Comparison of ENCODE assay signal across 8 cellular contexts in the genomic region with DNA sequence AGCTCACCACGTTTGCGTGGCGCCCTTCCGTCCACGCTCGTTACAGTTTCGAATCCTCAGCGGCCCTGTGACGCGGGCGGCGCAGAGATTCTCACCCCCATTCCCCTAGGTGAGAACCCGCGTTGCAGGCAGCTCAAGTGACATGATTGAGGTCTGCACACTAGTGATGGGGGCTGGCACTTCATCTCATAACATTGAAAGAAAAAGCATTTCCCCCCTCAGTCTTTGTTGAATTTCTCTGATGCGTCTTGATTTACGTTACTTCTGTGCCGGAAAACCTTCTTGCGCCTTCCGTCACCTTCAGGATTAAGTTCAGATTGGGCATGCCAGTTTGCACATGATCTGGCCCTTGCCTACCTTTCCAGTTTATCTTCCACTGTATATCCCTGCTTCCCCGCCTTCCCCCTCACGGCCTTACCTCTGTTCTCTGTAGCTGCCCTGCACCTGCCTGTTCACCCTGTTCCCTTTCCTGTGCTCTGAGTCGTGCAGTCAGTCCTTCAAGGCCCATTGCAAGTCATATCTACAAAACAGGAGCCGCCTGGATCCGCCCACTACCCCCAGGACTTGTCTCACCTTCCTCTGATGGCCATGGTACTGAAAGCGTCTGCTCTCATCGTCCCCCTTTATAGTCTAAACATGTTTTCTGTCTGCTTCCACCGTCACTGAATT. TPM values are rescaled to one million over a fixed set of nuclear protein-coding genes. Genes with fewer than 3 reads are reported as not detected.
DNase-seq lines count a peak whose midpoint lies in the region; ATAC-seq and TF ChIP-seq lines count a peak whose summit lies in the region.

No MANE protein-coding gene starts in this region.

- peak overlapping the region; percentile 1 to 79 for H3K14ac ChIP-seq in mesenchymal stem cell (ENCODE audit: low read length in 2 of 2)

- H4K91ac ChIP-seq in mesenchymal stem cell (ENCODE audit: low read length), result no peak overlapping the region

- POLR2A ChIA-PET in A673 (lab: Charles Lee; ENCODE audit: low non-redundant PET), result no interaction called here

- peaks cover 9% of the 10 kb centered on the region for H3K79me1 ChIP-seq in mesenchymal stem cell (replicated peaks; ENCODE audit: low read length, poor library complexity, severe bottlenecking)

- TF ChIP-seq CTCF in A673 (conservative IDR thresholded peaks at IDR 0.05; ENCODE audit: low read depth, low read length) (no peak), choroid plexus epithelial cell (conservative IDR thresholded peaks at IDR 0.05; ENCODE audit: low read depth, low read length) (no peak)

- H4K8ac ChIP-seq in mesenchymal stem cell (ENCODE audit: low read length), result peak overlapping the region; percentile 5

- DNase-seq in A673 (ENCODE audit: low spot score) (peak; percentile 35), MG63 (peak; percentile 19), choroid plexus epithelial cell (ENCODE audit: low read depth) (no peak), mesenchymal stem cell (peak; percentile 71), NCI-H226 (no peak)
- peak; percentile 9 to 30 for DNase-seq in stimulated activated CD8-positive, alpha-beta memory T cell treated with anti-CD3 and anti-CD28 coated beads, Interleukin-4, amount 100 ng/mL, for 4 hours (ENCODE audit: low read depth in 2 of 2, low spot score in 1 of 2)

- H3K27ac ChIP-seq in A673 (ENCODE audit: low read depth, low read length, poor library complexity, severe bottlenecking) (peak overlapping the region; percentile 94), mesenchymal stem cell (ENCODE audit: low read length, poor library complexity, severe bottlenecking) (peak overlapping the region; percentile 9)

- CTCF ChIA-PET in A673 (lab: Charles Lee), result no interaction called here

- H2BK15ac ChIP-seq in mesenchymal stem cell (ENCODE audit: low read depth, poor library complexity, severe bottlenecking), result peak overlapping the region; percentile 0

- peak overlapping the region in 1 of 2 experiments; percentile 58 for H2BK12ac ChIP-seq in mesenchymal stem cell (ENCODE audit: low read length in 2 of 2)

- no peaks in the 10 kb centered on the region for H3K27me3 ChIP-seq in A673 (replicated peaks; ENCODE audit: insufficient read depth, low read depth, low read length, poor library complexity)
- H3K27me3 ChIP-seq in MG63, result no peaks in the 10 kb centered on the region
- no peaks in the 10 kb centered on the region for H3K27me3 ChIP-seq in mesenchymal stem cell (ENCODE audit: control insufficient read depth in 1 of 2, insufficient read depth in 1 of 2, low read length in 2 of 2)

- peak overlapping the region; percentile 74 for H2AFZ ChIP-seq in mesenchymal stem cell (ENCODE audit: low read depth, low read length)

- H3K9ac ChIP-seq in mesenchymal stem cell (ENCODE audit: low read length), result peak overlapping the region; percentile 95

- H3K36me3 ChIP-seq in A673 (ENCODE audit: insufficient read depth, low read length, poor library complexity, severe bottlenecking) (peaks cover 22% of the 10 kb centered on the region), MG63 (peaks cover 47% of the 10 kb centered on the region), mesenchymal stem cell (ENCODE audit: control insufficient read depth in 1 of 2, insufficient read depth in 2 of 2, low read depth in 1 of 2, low read length in 2 of 2) (peaks cover 0 to 11% of the 10 kb centered on the region in 2 experiments)

- ATAC-seq in GM19023 (IDR thresholded peaks at IDR 0.05; ENCODE audit: unreplicated experiment), result peak; percentile 7
- ATAC-seq in activated CD4-positive, CD25-positive, alpha-beta regulatory T cell treated with anti-CD3 and anti-CD28 coated beads, Interleukin-2, amount 50 U/mL, for 24 hours, result peak; percentile 11 to 14

- H3K9me3 ChIP-seq in A673 (ENCODE audit: low read depth, low read length, poor library complexity, severe bottlenecking) (no peaks in the 10 kb centered on the region), MG63 (no peaks in the 10 kb centered on the region), mesenchymal stem cell (ENCODE audit: control insufficient read depth, low read length) (no peaks in the 10 kb centered on the region)

- H3K4me1 ChIP-seq in A673 (ENCODE audit: insufficient read depth, low read length, poor library complexity, severe bottlenecking) (peaks cover 10% of the 10 kb centered on the region), mesenchymal stem cell (ENCODE audit: control insufficient read depth, insufficient read depth, low read depth, low read length) (peaks cover 15% of the 10 kb centered on the region)

- H2BK120ac ChIP-seq in mesenchymal stem cell (ENCODE audit: low read depth, low read length), result peak overlapping the region; percentile 50

- H3K18ac ChIP-seq in mesenchymal stem cell (ENCODE audit: low read depth in 1 of 2, low read length in 2 of 2), result peak overlapping the region; percentile 40 to 93

- 3% methylated on average over 27 of the region's 27 CpGs for WGBS in mesenchymal stem cell

- H2BK5ac ChIP-seq in mesenchymal stem cell (ENCODE audit: low read depth, low read length, poor library complexity, severe bottlenecking), result no peak overlapping the region

- no peak overlapping the region for H2AK5ac ChIP-seq in mesenchymal stem cell (ENCODE audit: low read length, severe bottlenecking)

- peak overlapping the region; percentile 50 for H3K4me2 ChIP-seq in mesenchymal stem cell (ENCODE audit: low read length, poor library complexity, severe bottlenecking)

- peak overlapping the region; percentile 24 to 92 for H3K4ac ChIP-seq in mesenchymal stem cell (ENCODE audit: low read depth in 1 of 2, low read length in 2 of 2)

- H3K23ac ChIP-seq in mesenchymal stem cell (ENCODE audit: low read length in 2 of 2), result peak overlapping the region in 1 of 2 experiments; percentile 48

- intact Hi-C loops in A673 (cut with micrococcal nuclease; ENCODE audit: unreplicated experiment), result no loop called here

- BruUV-seq in A673 (replicated peaks; lab: Mats Ljungman, UMichigan), result no TSS peak

- H3K4me3 ChIP-seq in A673 (ENCODE audit: low read depth, low read length, poor library complexity, severe bottlenecking) (peak overlapping the region; percentile 62), MG63 (peak overlapping the region; percentile 81), choroid plexus epithelial cell (ENCODE audit: low read depth, low read length) (peak overlapping the region; percentile 85), mesenchymal stem cell (ENCODE audit: insufficient read depth in 1 of 2, low read depth in 1 of 2, low read length in 2 of 2) (peak overlapping the region; percentile 68 to 81)

RNA-seq across cellular contexts. Expression of a gene that starts 1.1 kb away (rescaled TPM):
- total RNA-seq in A673 (2021), result 126 and 139 TPM in 2 replicates
- total RNA-seq in MG63 (2014; rRNA removed; shearing (Covaris generic); ENCODE audit: low replicate concordance), result 48.3 and 53.4 TPM in 2 replicates
- 20.0 TPM for polyA plus RNA-seq in mesenchymal stem cell (2013, experiment 1 of 2)
- 19.4 TPM for polyA plus RNA-seq in mesenchymal stem cell (2013, experiment 2 of 2)

RNA-seq across cellular contexts. Expression of a gene that starts 40.9 kb away (rescaled TPM):
- 0.37 and 0.39 TPM in 2 replicates for total RNA-seq in A673 (2021)
- total RNA-seq in MG63 (2014; rRNA removed; shearing (Covaris generic); ENCODE audit: low replicate concordance), result not detected in 2 replicates
- 0.04 TPM for polyA plus RNA-seq in mesenchymal stem cell (2013, experiment 1 of 2)
- polyA plus RNA-seq in mesenchymal stem cell (2013, experiment 2 of 2), result 0.03 TPM

Comparison
In these comparisons a context has a peak if more than half of its experiments do, and no peak if none do; other contexts are left out.
1. DNase-seq: peak in A673 (single experiment), MG63 (single experiment), mesenchymal stem cell (single experiment) and stimulated activated CD8-positive, alpha-beta memory T cell treated with anti-CD3 and anti-CD28 coated beads, Interleukin-4, amount 100 ng/mL, for 4 hours (2 of 2); none in choroid plexus epithelial cell (single experiment) and NCI-H226 (single experiment).
2. Peak in every context shown above with its lines, with median percentiles within 50 percentile points of each other: H3K4me3 ChIP-seq.